9 cellular contexts compared by ENCODE assay signal in genomic region chr17:49575524-49576120, GRCh38. TPM values are rescaled to one million over a fixed set of nuclear protein-coding genes. Genes with fewer than 3 reads are reported as not detected.
A peak's percentile ranks its signal among the peaks of the same experiment; 100 is the strongest.
DNase-seq lines count a peak whose midpoint lies in the region; ATAC-seq and TF ChIP-seq lines count a peak whose summit lies in the region.
"Had no signal": no experiment of that assay in that cellular context is flagged by ENCODE, and none has a peak within 500 bp of the region (broad histone marks: within the 10 kb centered on the region; RNA-seq: fewer than 3 reads in every experiment).

NXPH3 (plus strand) TSS chr17:49575871; CDS start chr17:49576220, 349 bp downstream.

- DNase-seq in NCI-H146 (lab: John Stamatoyannopoulos, UW) (peak; percentile 40), NCI-H146 treated with DMSO at 0.1 percent for 48 hours (lab: John Stamatoyannopoulos, UW; ENCODE audit: unreplicated experiment) (no peak), NCI-H345 (lab: John Stamatoyannopoulos, UW) (peak; percentile 55), epithelial cell of proximal tubule (ENCODE audit: low read depth) (no peak)
- DNase-seq in activated CD8-positive, alpha-beta memory T cell treated with anti-CD3 and anti-CD28 coated beads, Interleukin-2, amount 50 U/mL, for 4 hours, result peak; percentile 66
- peak; percentile 29 to 87 (median 61) for DNase-seq in naive thymus-derived CD4-positive, alpha-beta T cell
- DNase-seq in stimulated activated naive CD8-positive, alpha-beta T cell treated with anti-CD3 and anti-CD28 coated beads, Interleukin-15, amount 100 ng/mL, for 72 hours, result peak; percentile 74 to 82

- peak; percentile 22 for TF ChIP-seq CTCF in epithelial cell of proximal tubule (conservative IDR thresholded peaks at IDR 0.05; ENCODE audit: low read depth, low read length)

- intact Hi-C loops in naive thymus-derived CD4-positive, alpha-beta T cell (cut with micrococcal nuclease), result loop anchor here in 1 of 2 donors (1.0 to 10.0 kb wide), 2 partner anchors 120 to 519 kb away; partner anchors contain the start of gene PDK2

- peaks cover 4 to 15% of the 10 kb centered on the region in 2 donors for H3K27me3 ChIP-seq in naive thymus-derived CD4-positive, alpha-beta T cell (ENCODE audit: control insufficient read depth in 2 of 2, insufficient read depth in 2 of 2, low read length in 2 of 2)

- H3K4me3 ChIP-seq in epithelial cell of proximal tubule (ENCODE audit: low read depth, low read length), result peak within 1 kb of the TSS; percentile 51
- peak within 1 kb of the TSS; percentile 41 for H3K4me3 ChIP-seq in naive thymus-derived CD4-positive, alpha-beta T cell (ENCODE audit: low read length)

- H3K36me3 ChIP-seq in naive thymus-derived CD4-positive, alpha-beta T cell (ENCODE audit: control insufficient read depth in 2 of 3, insufficient read depth in 3 of 3, low read length in 3 of 3), result no peaks in the 10 kb centered on the region

- no peaks in the 10 kb centered on the region for H3K9me3 Mint-ChIP-seq in naive thymus-derived CD4-positive, alpha-beta T cell
- H3K9me3 Mint-ChIP-seq in stimulated activated naive CD8-positive, alpha-beta T cell treated with anti-CD3 and anti-CD28 coated beads, Interleukin-15, amount 100 ng/mL, for 72 hours, result no peaks in the 10 kb centered on the region

- POLR2A ChIA-PET in naive thymus-derived CD4-positive, alpha-beta T cell (lab: Charles Lee), result interaction anchor here (0.9 kb wide), 1 partner anchor 129 kb away, joined by 4 read pairs; no protein-coding TSS in a partner anchor

- CTCF ChIA-PET in naive thymus-derived CD4-positive, alpha-beta T cell (lab: Charles Lee), result interaction anchor here (0.6 to 1.6 kb wide), 4 partner anchors 63 to 121 kb away, joined by 3 to 4 read pairs (median 4); no protein-coding TSS in a partner anchor

- H3K9me3 ChIP-seq in naive thymus-derived CD4-positive, alpha-beta T cell (ENCODE audit: control insufficient read depth in 2 of 3, low read length in 3 of 3), result no peaks in the 10 kb centered on the region

- no peak within 1 kb of the TSS for H3K27ac ChIP-seq in naive thymus-derived CD4-positive, alpha-beta T cell (ENCODE audit: low read depth, low read length)

- no peaks in the 10 kb centered on the region for H3K36me3 Mint-ChIP-seq in naive thymus-derived CD4-positive, alpha-beta T cell

- H3K27ac Mint-ChIP-seq in naive thymus-derived CD4-positive, alpha-beta T cell, result no peak within 1 kb of the TSS
- peak within 1 kb of the TSS in 1 of 2 donors; percentile 63 for H3K27ac Mint-ChIP-seq in stimulated activated naive CD8-positive, alpha-beta T cell treated with anti-CD3 and anti-CD28 coated beads, Interleukin-15, amount 100 ng/mL, for 72 hours

- peak; percentile 84 for ATAC-seq in naive thymus-derived CD4-positive, alpha-beta T cell
- ATAC-seq in stimulated activated naive CD8-positive, alpha-beta T cell treated with anti-CD3 and anti-CD28 coated beads, Interleukin-15, amount 100 ng/mL, for 72 hours, result peak; percentile 76
- no peak for ATAC-seq in GM21367 (IDR thresholded peaks at IDR 0.05; ENCODE audit: unreplicated experiment)

- peaks cover 4 to 9% of the 10 kb centered on the region in 2 donors for H3K4me1 ChIP-seq in naive thymus-derived CD4-positive, alpha-beta T cell (ENCODE audit: control insufficient read depth in 2 of 2, insufficient read depth in 2 of 2, low read length in 2 of 2)

- peak within 1 kb of the TSS; percentile 27 to 83 (median 72) for H3K4me3 Mint-ChIP-seq in naive thymus-derived CD4-positive, alpha-beta T cell
- H3K4me3 Mint-ChIP-seq in stimulated activated naive CD8-positive, alpha-beta T cell treated with anti-CD3 and anti-CD28 coated beads, Interleukin-15, amount 100 ng/mL, for 72 hours, result peak within 1 kb of the TSS; percentile 81 to 87

- H3K27me3 Mint-ChIP-seq in naive thymus-derived CD4-positive, alpha-beta T cell, result peaks cover 28 to 76% (median 29%) of the 10 kb centered on the region in 5 donors
- H3K27me3 Mint-ChIP-seq in stimulated activated naive CD8-positive, alpha-beta T cell treated with anti-CD3 and anti-CD28 coated beads, Interleukin-15, amount 100 ng/mL, for 72 hours, result peaks cover 89% of the 10 kb centered on the region

- H3K4me1 Mint-ChIP-seq in naive thymus-derived CD4-positive, alpha-beta T cell, result peaks cover 0 to 13% (median 4%) of the 10 kb centered on the region in 7 donors
- H3K4me1 Mint-ChIP-seq in stimulated activated naive CD8-positive, alpha-beta T cell treated with anti-CD3 and anti-CD28 coated beads, Interleukin-15, amount 100 ng/mL, for 72 hours, result peaks cover 42% of the 10 kb centered on the region

RNA-seq across cellular contexts. Expression of gene NXPH3, which starts in this region (rescaled TPM):
- 0.07 and 0.69 TPM in 2 replicates for total RNA-seq in epithelial cell of proximal tubule
- not detected for total RNA-seq in naive thymus-derived CD4-positive, alpha-beta T cell
- not detected for polyA plus RNA-seq in naive thymus-derived CD4-positive, alpha-beta T cell
- total RNA-seq: myocyte had no signal

Comparison
In these comparisons a context has a peak if more than half of its experiments do, and no peak if none do; other contexts are left out.
1. DNase-seq: peak in NCI-H146 (single experiment), NCI-H345 (single experiment), activated CD8-positive, alpha-beta memory T cell treated with anti-CD3 and anti-CD28 coated beads, Interleukin-2, amount 50 U/mL, for 4 hours (single experiment) and stimulated activated naive CD8-positive, alpha-beta T cell treated with anti-CD3 and anti-CD28 coated beads, Interleukin-15, amount 100 ng/mL, for 72 hours (2 of 2); none in NCI-H146 treated with DMSO at 0.1 percent for 48 hours (single experiment) and epithelial cell of proximal tubule (single experiment).
2. Peak in DNase-seq, ATAC-seq and H3K4me3 ChIP-seq in naive thymus-derived CD4-positive, alpha-beta T cell; RNA of the gene not detected or under 1 TPM.